8 cellular contexts compared by ENCODE assay signal in genomic region chr2:12412898-12413305, GRCh38.
A peak's percentile ranks its signal among the peaks of the same experiment; 100 is the strongest.
DNase-seq lines count a peak whose midpoint lies in the region; ATAC-seq and TF ChIP-seq lines count a peak whose summit lies in the region.

No MANE protein-coding gene starts in this region.

- H3K4me2 ChIP-seq in MM.1S (ENCODE audit: low read depth, low read length): peak overlapping the region; percentile 41

- peaks cover 9% of the 10 kb centered on the region for H3K4me1 ChIP-seq in MM.1S (ENCODE audit: low read length)

- H3K27ac ChIP-seq in MM.1S (ENCODE audit: low read length): peak overlapping the region; percentile 55; the same call in 1 of the 2 replicates

- H3K79me2 ChIP-seq in MM.1S (ENCODE audit: low read length): no peaks in the 10 kb centered on the region

- DNase-seq in GM06990 (ENCODE audit: extremely low read depth, insufficient read length) (peak; percentile 56), MM.1S (peak; percentile 92), NCI-H1436 treated with DMSO at 0.1 percent for 48 hours (lab: John Stamatoyannopoulos, UW) (no peak), posterior vena cava (ENCODE audit: low spot score) (no peak), NCI-H82 treated with DMSO at 0.1 percent for 48 hours (lab: John Stamatoyannopoulos, UW; ENCODE audit: unreplicated experiment) (no peak), H4 (ENCODE audit: low spot score) (no peak)
- peak; percentile 8 for DNase-seq in effector CD4-positive, alpha-beta T cell

- H3K36me3 ChIP-seq in GM06990 (ENCODE audit: control insufficient read depth, insufficient read depth, low read length): no peaks in the 10 kb centered on the region
- H3K36me3 ChIP-seq in MM.1S (replicated peaks; ENCODE audit: insufficient read depth, low read length): no peaks in the 10 kb centered on the region

- no peak overlapping the region for H3K4me3 ChIP-seq in GM06990 (replicated peaks; ENCODE audit: low read depth, low read length)
- H3K4me3 ChIP-seq in MM.1S (ENCODE audit: low read length): no peak overlapping the region

- peaks cover 14% of the 10 kb centered on the region for H3F3A ChIP-seq in MM.1S (ENCODE audit: insufficient read depth, low read length)

- TF ChIP-seq CTCF in GM06990 (IDR thresholded peaks at IDR 0.05; ENCODE audit: insufficient read depth, low read length, poor library complexity, severe bottlenecking): no peak
- TF ChIP-seq CTCF in MM.1S (IDR thresholded peaks at IDR 0.05; ENCODE audit: low read length): no peak

- H3K9ac ChIP-seq in MM.1S (ENCODE audit: low read length): no peak overlapping the region

- no peaks in the 10 kb centered on the region for H3K27me3 ChIP-seq in GM06990 (replicated peaks; ENCODE audit: control insufficient read depth, insufficient read depth, low read length)
- no peaks in the 10 kb centered on the region for H3K27me3 ChIP-seq in MM.1S (replicated peaks; ENCODE audit: insufficient read depth, low read length)

- no peaks in the 10 kb centered on the region for H3K9me3 ChIP-seq in MM.1S (replicated peaks; ENCODE audit: insufficient read depth, low read length)

- no peaks in the 10 kb centered on the region for H4K20me1 ChIP-seq in MM.1S (ENCODE audit: insufficient read depth, low read length)

- peak overlapping the region; percentile 7; the same call in 1 of the 2 replicates for H2AFZ ChIP-seq in MM.1S (ENCODE audit: low read length)

- peak; percentile 97 for ATAC-seq in GM21619 (IDR thresholded peaks at IDR 0.05; ENCODE audit: unreplicated experiment)

- intact Hi-C loops in posterior vena cava (cut with DNase I): no loop called here

- H3K9me2 ChIP-seq in MM.1S (replicated peaks; ENCODE audit: insufficient read depth, low read length): no peaks in the 10 kb centered on the region

Comparison
In these comparisons a context has a peak if more than half of its experiments do, and no peak if none do; other contexts are left out.
1. DNase-seq: peak in GM06990 (single experiment), MM.1S (single experiment) and effector CD4-positive, alpha-beta T cell (single experiment); none in NCI-H1436 treated with DMSO at 0.1 percent for 48 hours (single experiment), posterior vena cava (single experiment), NCI-H82 treated with DMSO at 0.1 percent for 48 hours (single experiment) and H4 (single experiment).